ENCODE assay signal across 31 cellular contexts in genomic region chr15:79058260-79058850, GRCh38. TPM values are rescaled to one million over a fixed set of nuclear protein-coding genes. Genes with fewer than 3 reads are reported as not detected.
"Had no signal": no experiment of that assay in that cellular context is flagged by ENCODE, and none has a peak within 500 bp of the region (broad histone marks: within the 10 kb centered on the region; RNA-seq: fewer than 3 reads in every experiment).

No MANE protein-coding gene starts in this region.

- H3K4me3 ChIP-seq: heart left ventricle, left lung, lung, right atrium auricular region, right lobe of liver, skin epidermis, tibial nerve, uterus had no signal

- H3K9me3 Mint-ChIP-seq: immature natural killer cell; mesothelial cell of epicardium; neural crest cell; stimulated activated memory B cell treated with anti-CD40 and anti-IgM and Interleukin-4, amounts not matched to agents 10 μg/mL and 1 μg/mL and 100 μg/mL, for 72 hours; stimulated activated naive CD8-positive, alpha-beta T cell treated with anti-CD3 and anti-CD28 coated beads, Interleukin-15, amount 100 ng/mL, for 72 hours; type B pancreatic cell had no signal

- H2AFZ ChIP-seq: parathyroid adenoma had no signal

- ATAC-seq: heart left ventricle; left colon; left lung; stimulated activated memory B cell treated with anti-CD40 and anti-IgM and Interleukin-4, amounts not matched to agents 10 μg/mL and 1 μg/mL and 100 μg/mL, for 72 hours; stimulated activated naive CD8-positive, alpha-beta T cell treated with anti-CD3 and anti-CD28 coated beads, Interleukin-15, amount 100 ng/mL, for 72 hours had no signal

- H3K79me2 ChIP-seq: parathyroid adenoma had no signal

- H3K27ac ChIP-seq: heart left ventricle, left lung, neutrophil, parathyroid adenoma, right atrium auricular region, right lobe of liver, skin epidermis, tibial nerve, uterus had no signal

- H3K27me3 ChIP-seq: right atrium auricular region, right lobe of liver, tibial nerve, uterus had no signal

- H3K36me3 Mint-ChIP-seq: immature natural killer cell; mesothelial cell of epicardium; stimulated activated memory B cell treated with anti-CD40 and anti-IgM and Interleukin-4, amounts not matched to agents 10 μg/mL and 1 μg/mL and 100 μg/mL, for 72 hours; type B pancreatic cell had no signal

- DNase-seq: heart left ventricle; hypothalamus; immature natural killer cell; kidney; left colon; left lung; mesendoderm; naive B cell; occipital lobe; right lobe of liver; stimulated activated CD4-positive, alpha-beta T cell treated with anti-CD3 and anti-CD28 coated beads, Interleukin-4, amount 100 ng/mL, for 4 hours; stimulated activated CD8-positive, alpha-beta memory T cell treated with anti-CD3 and anti-CD28 coated beads, Interleukin-4, amount 100 ng/mL, for 48 hours; stimulated activated naive CD4-positive, alpha-beta T cell treated with Interleukin-2 at 50 U/mL for 16 hours; stimulated activated naive CD8-positive, alpha-beta T cell treated with anti-CD3 and anti-CD28 coated beads, Interleukin-15, amount 100 ng/mL, for 72 hours; substantia nigra; uterus had no signal

- H3K36me3 ChIP-seq: heart left ventricle, left lung, neutrophil, right atrium auricular region, right lobe of liver, tibial nerve, uterus had no signal

- H3K9me3 ChIP-seq: heart left ventricle, left lung, neutrophil, right atrium auricular region, right lobe of liver, tibial nerve, uterus had no signal

- H3K4me3 Mint-ChIP-seq: immature natural killer cell; mesothelial cell of epicardium; nephron; neural crest cell; stimulated activated memory B cell treated with anti-CD40 and anti-IgM and Interleukin-4, amounts not matched to agents 10 μg/mL and 1 μg/mL and 100 μg/mL, for 72 hours; stimulated activated naive CD8-positive, alpha-beta T cell treated with anti-CD3 and anti-CD28 coated beads, Interleukin-15, amount 100 ng/mL, for 72 hours; type B pancreatic cell had no signal

- H3K4me1 Mint-ChIP-seq: immature natural killer cell; mesothelial cell of epicardium; naive B cell; nephron; neural crest cell; stimulated activated memory B cell treated with anti-CD40 and anti-IgM and Interleukin-4, amounts not matched to agents 10 μg/mL and 1 μg/mL and 100 μg/mL, for 72 hours; stimulated activated naive CD8-positive, alpha-beta T cell treated with anti-CD3 and anti-CD28 coated beads, Interleukin-15, amount 100 ng/mL, for 72 hours had no signal

- H3K27ac Mint-ChIP-seq: immature natural killer cell; mesothelial cell of epicardium; naive B cell; nephron; progenitor cell of endocrine pancreas; stimulated activated memory B cell treated with anti-CD40 and anti-IgM and Interleukin-4, amounts not matched to agents 10 μg/mL and 1 μg/mL and 100 μg/mL, for 72 hours; stimulated activated naive CD8-positive, alpha-beta T cell treated with anti-CD3 and anti-CD28 coated beads, Interleukin-15, amount 100 ng/mL, for 72 hours; type B pancreatic cell had no signal

- H3K4me1 ChIP-seq: heart left ventricle, left lung, parathyroid adenoma, right atrium auricular region, uterus had no signal

RNA-seq across cellular contexts. Expression of gene RASGRF1, which starts 32.2 kb away (rescaled TPM):
- total RNA-seq: mononuclear cell, pulmonary artery endothelial cell had no signal
- polyA plus RNA-seq: heart left ventricle, immature natural killer cell, liver had no signal
